ENCODE assay signal across 1 cellular context in genomic region chr7:149790146-149790548, GRCh38.
A peak's percentile ranks its signal among the peaks of the same experiment; 100 is the strongest.
TF ChIP-seq lines count a peak whose summit lies in the region.

No MANE protein-coding gene starts in this region.

TF ChIP-seq in WTC11, 78 proteins besides CTCF, POLR2A, EP300 and RAD21 (continued from another document):
- TF ChIP-seq E2F5 (CRISPR knock-in tag; IDR thresholded peaks at IDR 0.05), result no peak; the same call in 1 of the 2 replicates
- TF ChIP-seq, protein P1, sequence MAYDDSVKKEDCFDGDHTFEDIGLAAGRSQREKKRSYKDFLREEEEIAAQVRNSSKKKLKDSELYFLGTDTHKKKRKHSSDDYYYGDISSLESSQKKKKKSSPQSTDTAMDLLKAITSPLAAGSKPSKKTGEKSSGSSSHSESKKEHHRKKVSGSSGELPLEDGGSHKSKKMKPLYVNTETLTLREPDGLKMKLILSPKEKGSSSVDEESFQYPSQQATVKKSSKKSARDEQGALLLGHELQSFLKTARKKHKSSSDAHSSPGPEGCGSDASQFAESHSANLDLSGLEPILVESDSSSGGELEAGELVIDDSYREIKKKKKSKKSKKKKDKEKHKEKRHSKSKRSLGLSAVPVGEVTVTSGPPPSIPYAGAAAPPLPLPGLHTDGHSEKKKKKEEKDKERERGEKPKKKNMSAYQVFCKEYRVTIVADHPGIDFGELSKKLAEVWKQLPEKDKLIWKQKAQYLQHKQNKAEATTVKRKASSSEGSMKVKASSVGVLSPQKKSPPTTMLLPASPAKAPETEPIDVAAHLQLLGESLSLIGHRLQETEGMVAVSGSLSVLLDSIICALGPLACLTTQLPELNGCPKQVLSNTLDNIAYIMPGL (CRISPR knock-in tag; IDR thresholded peaks at IDR 0.05), result peak; percentile 66; the same call in 1 of the 2 replicates
- TF ChIP-seq, protein P2, sequence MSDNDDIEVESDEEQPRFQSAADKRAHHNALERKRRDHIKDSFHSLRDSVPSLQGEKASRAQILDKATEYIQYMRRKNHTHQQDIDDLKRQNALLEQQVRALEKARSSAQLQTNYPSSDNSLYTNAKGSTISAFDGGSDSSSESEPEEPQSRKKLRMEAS (CRISPR knock-in tag; IDR thresholded peaks at IDR 0.05), result no peak; the same call in 1 of the 2 replicates
- no peak for TF ChIP-seq ZNF396 (CRISPR knock-in tag; IDR thresholded peaks at IDR 0.05; ENCODE audit: borderline replicate concordance)
- TF ChIP-seq RELA (CRISPR knock-in tag; IDR thresholded peaks at IDR 0.05; ENCODE audit: borderline replicate concordance), result peak; percentile 47; the same call in 1 of the 2 replicates
- TF ChIP-seq ATF1 (CRISPR knock-in tag; IDR thresholded peaks at IDR 0.05), result no peak
- TF ChIP-seq FOXP4 (CRISPR knock-in tag; IDR thresholded peaks at IDR 0.05), result peak; percentile 68
- 0 out of 2 replicates have a peak, but pooled peaks have one; percentile 25 for TF ChIP-seq ZNF263 (CRISPR knock-in tag; IDR thresholded peaks at IDR 0.05; ENCODE audit: low read depth)
- TF ChIP-seq ESRRA (CRISPR knock-in tag; IDR thresholded peaks at IDR 0.05; ENCODE audit: borderline replicate concordance), result peak; percentile 50; the same call in 1 of the 2 replicates
- no peak for TF ChIP-seq ZNF423 (CRISPR knock-in tag; IDR thresholded peaks at IDR 0.05)
- TF ChIP-seq FOXP1 (CRISPR knock-in tag; IDR thresholded peaks at IDR 0.05; ENCODE audit: borderline replicate concordance), result peak; percentile 95
